In the genomic region with DNA sequence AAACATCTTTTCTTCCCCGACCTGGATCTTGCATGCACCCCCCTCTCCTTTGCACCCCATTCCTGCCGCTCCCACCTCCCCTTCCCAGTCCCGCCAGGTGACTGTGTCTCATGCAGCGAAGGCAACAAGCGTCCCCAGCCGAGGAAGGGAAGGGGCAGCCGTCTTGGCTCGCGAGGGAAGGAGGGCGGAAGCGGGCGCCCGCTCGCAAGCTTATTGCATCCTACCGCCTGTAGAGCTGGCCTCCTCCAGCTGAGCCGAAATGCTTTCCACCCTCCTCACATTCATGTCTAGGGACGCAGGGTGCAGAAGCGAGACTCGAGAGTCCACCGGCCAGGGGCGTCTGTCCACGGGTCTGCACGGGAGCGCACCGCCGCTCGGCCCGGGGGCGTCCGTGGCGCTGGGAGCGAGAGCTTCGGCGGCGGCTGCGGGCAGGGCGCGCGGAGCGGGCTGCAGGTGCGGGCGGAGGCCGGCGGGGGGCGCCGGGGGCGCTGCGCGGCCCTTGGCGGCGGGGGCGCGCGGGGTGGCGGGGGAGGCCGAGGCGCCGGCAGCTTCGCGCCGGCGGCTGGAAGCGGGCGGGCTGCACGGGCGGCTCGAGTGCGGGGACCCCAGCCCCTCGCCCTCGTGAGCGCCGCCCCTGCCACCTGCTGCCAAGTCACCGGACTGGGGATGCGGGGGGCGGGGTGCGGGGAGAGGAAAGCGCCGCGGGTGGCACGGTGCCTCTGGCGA, we compare ENCODE assay signal across 8 cellular contexts. TPM values are rescaled to one million over a fixed set of nuclear protein-coding genes. Genes with fewer than 3 reads are reported as not detected.
A peak's percentile ranks its signal among the peaks of the same experiment; 100 is the strongest.
DNase-seq lines count a peak whose midpoint lies in the region; ATAC-seq, FAIRE-seq and TF ChIP-seq lines count a peak whose summit lies in the region.

A gene (minus strand): TSS at position 426 of the 726 bp plus-strand sequence.

- TF ChIP-seq CTCF in lower lobe of right lung (IDR thresholded peaks at IDR 0.05): no peak

- intact Hi-C loops in lower lobe of right lung (cut with DNase I): no loop called here

- peak; percentile 68 for ATAC-seq in HG03432 (IDR thresholded peaks at IDR 0.05; ENCODE audit: unreplicated experiment)
- ATAC-seq in lower lobe of right lung: peak in 1 of 2 donors; percentile 27

- no peaks in the 10 kb centered on the region for H3K36me3 ChIP-seq in lower lobe of right lung

- H3K9me3 ChIP-seq in lower lobe of right lung: no peaks in the 10 kb centered on the region

- FAIRE-seq in GM19239 (lab: Jason Lieb, UNC): no peak

- H3K27ac ChIP-seq in lower lobe of right lung: no peak within 1 kb of the TSS

- H3K4me3 ChIP-seq in lower lobe of right lung: peak within 1 kb of the TSS; percentile 23

- H3K27me3 ChIP-seq in lower lobe of right lung (ENCODE audit: low read depth): peaks cover 15% of the 10 kb centered on the region

- H3K4me1 ChIP-seq in lower lobe of right lung: no peaks in the 10 kb centered on the region

- peak; percentile 29 for DNase-seq in AG08396 (ENCODE audit: low spot score)
- DNase-seq in brain pericyte (ENCODE audit: low read depth, low spot score): peak; percentile 6
- no peak for DNase-seq in lower lobe of right lung
- DNase-seq in DMS153 treated with DMSO at 0.1 percent for 48 hours (lab: John Stamatoyannopoulos, UW; ENCODE audit: unreplicated experiment): no peak
- DNase-seq in GM19239 (ENCODE audit: insufficient read length, low spot score): no peak
- DNase-seq in UCSD-AML1 (lab: John Stamatoyannopoulos, UW; ENCODE audit: unreplicated experiment): no peak
- no peak for DNase-seq in DMS114 treated with DMSO at 0.1 percent for 48 hours (lab: John Stamatoyannopoulos, UW; ENCODE audit: unreplicated experiment)

RNA-seq across cellular contexts. Expression of the gene that starts here (rescaled TPM):
- not detected for total RNA-seq in lower lobe of right lung

Comparison
In these comparisons a context has a peak if more than half of its experiments do, and no peak if none do; other contexts are left out.
1. DNase-seq: peak in AG08396 (single experiment) and brain pericyte (single experiment); none in lower lobe of right lung (single experiment), DMS153 treated with DMSO at 0.1 percent for 48 hours (single experiment), GM19239 (single experiment), UCSD-AML1 (single experiment) and DMS114 treated with DMSO at 0.1 percent for 48 hours (single experiment).